ENCODE assay signal across 16 cellular contexts in the genomic region with DNA sequence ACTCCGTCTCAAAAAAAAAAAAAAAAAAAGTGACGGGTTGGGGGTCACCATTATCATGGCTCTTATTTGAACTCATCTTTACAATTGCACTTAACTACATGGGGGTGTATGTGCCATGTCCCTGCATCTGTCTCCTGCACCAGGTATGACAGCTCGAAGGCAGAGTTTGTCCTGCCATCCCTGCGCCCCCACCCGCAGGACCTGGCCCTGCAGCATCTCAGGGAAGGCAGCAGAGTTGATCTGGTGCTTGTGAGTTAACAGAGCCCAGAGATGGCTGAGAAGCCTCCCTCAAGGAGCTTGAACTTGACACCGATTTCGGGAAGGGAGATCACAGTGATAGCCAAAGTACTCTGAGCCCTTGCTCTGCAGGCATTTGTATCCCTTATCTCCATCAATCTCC. TPM values are rescaled to one million over a fixed set of nuclear protein-coding genes. Genes with fewer than 3 reads are reported as not detected.
DNase-seq lines count a peak whose midpoint lies in the region; TF ChIP-seq lines count a peak whose summit lies in the region.
"Had no signal": no experiment of that assay in that cellular context is flagged by ENCODE, and none has a peak within 500 bp of the region (broad histone marks: within the 10 kb centered on the region; RNA-seq: fewer than 3 reads in every experiment).

No MANE protein-coding gene starts in this region.

- peaks cover 5% of the 10 kb centered on the region for H3K27me3 Mint-ChIP-seq in osteocyte (ENCODE audit: unreplicated experiment)
- H3K27me3 Mint-ChIP-seq in T-helper 2 cell treated with Interferon-gamma antibody and Interleukin-4, amounts not matched to agents 5 μg/mL and 100 μg/mL, for 36 hours (ENCODE audit: low read depth) = peaks cover 5% of the 10 kb centered on the region

- H3K27ac Mint-ChIP-seq in osteocyte (ENCODE audit: unreplicated experiment) = no peak overlapping the region
- no peak overlapping the region for H3K27ac Mint-ChIP-seq in T-helper 2 cell treated with Interferon-gamma antibody and Interleukin-4, amounts not matched to agents 5 μg/mL and 100 μg/mL, for 36 hours

- no peak overlapping the region for H3K4me3 Mint-ChIP-seq in osteocyte (ENCODE audit: unreplicated experiment)
- H3K4me3 Mint-ChIP-seq in T-helper 2 cell treated with Interferon-gamma antibody and Interleukin-4, amounts not matched to agents 5 μg/mL and 100 μg/mL, for 36 hours = no peak overlapping the region

- H3K27ac ChIP-seq in coronary artery = no peak overlapping the region

- H3K9me3 Mint-ChIP-seq in osteocyte (ENCODE audit: unreplicated experiment) = no peaks in the 10 kb centered on the region
- peaks cover 4% of the 10 kb centered on the region for H3K9me3 Mint-ChIP-seq in T-helper 2 cell treated with Interferon-gamma antibody and Interleukin-4, amounts not matched to agents 5 μg/mL and 100 μg/mL, for 36 hours

- no peaks in the 10 kb centered on the region for H3K36me3 Mint-ChIP-seq in osteocyte (ENCODE audit: unreplicated experiment)
- H3K36me3 Mint-ChIP-seq in T-helper 2 cell treated with Interferon-gamma antibody and Interleukin-4, amounts not matched to agents 5 μg/mL and 100 μg/mL, for 36 hours (ENCODE audit: low read depth) = no peaks in the 10 kb centered on the region
- H3K36me3 Mint-ChIP-seq: CD4-positive, CD25-positive, alpha-beta regulatory T cell had no signal

- no peak overlapping the region for H3K4me3 ChIP-seq in LNCaP clone FGC (ENCODE audit: low read depth, low read length)
- no peak overlapping the region for H3K4me3 ChIP-seq in coronary artery

- peak; percentile 8 for DNase-seq in NCI-H82 (lab: John Stamatoyannopoulos, UW)
- no peak for DNase-seq in NCI-H82 treated with DMSO at 0.1 percent for 48 hours (lab: John Stamatoyannopoulos, UW; ENCODE audit: unreplicated experiment)
- no peak for DNase-seq in LNCaP clone FGC (ENCODE audit: low read depth)
- peak; percentile 43 for DNase-seq in coronary artery (ENCODE audit: low spot score)
- DNase-seq in osteocyte (ENCODE audit: extremely low spot score, unreplicated experiment) = peak; percentile 59
- DNase-seq in stimulated activated CD4-positive, alpha-beta T cell treated with anti-CD3 and anti-CD28 coated beads, Interleukin-4, amount 100 ng/mL, for 4 hours = no peak
- no peak for DNase-seq in T-helper 2 cell treated with Interferon-gamma antibody and Interleukin-4, amounts not matched to agents 5 μg/mL and 100 μg/mL, for 36 hours (ENCODE audit: low spot score)
- DNase-seq in NCI-H146 (lab: John Stamatoyannopoulos, UW) = no peak
- DNase-seq: CD4-positive, CD25-positive, alpha-beta regulatory T cell; EL; NCI-H2029 treated with DMSO at 0.1 percent for 48 hours; NCI-H2227 treated with DMSO at 0.1 percent for 48 hours; NCI-H524 treated with DMSO at 0.1 percent for 48 hours had no signal

- TF ChIP-seq CTCF in LNCaP clone FGC (IDR thresholded peaks at IDR 0.05; ENCODE audit: control insufficient read depth, extremely low read depth, insufficient read depth) = 0 out of 2 replicates have a peak, but pooled peaks have one; percentile 10
- no peak for TF ChIP-seq CTCF in coronary artery (IDR thresholded peaks at IDR 0.05)
- TF ChIP-seq CTCF in osteocyte (IDR thresholded peaks at IDR 0.05) = no peak

- H3K4me1 Mint-ChIP-seq in osteocyte (ENCODE audit: unreplicated experiment) = peaks cover 5% of the 10 kb centered on the region
- peaks cover 4% of the 10 kb centered on the region for H3K4me1 Mint-ChIP-seq in T-helper 2 cell treated with Interferon-gamma antibody and Interleukin-4, amounts not matched to agents 5 μg/mL and 100 μg/mL, for 36 hours (ENCODE audit: low read depth)

RNA-seq across cellular contexts. Expression of a gene that starts 44.8 kb away (rescaled TPM):
- total RNA-seq in osteocyte = not detected in 2 replicates
- total RNA-seq: A172; CD4-positive, CD25-positive, alpha-beta regulatory T cell; H1; Right ventricle myocardium inferior had no signal

Comparison
In these comparisons a context has a peak if more than half of its experiments do, and no peak if none do; other contexts are left out.
1. DNase-seq: peak in NCI-H82 (single experiment), coronary artery (single experiment) and osteocyte (single experiment); none in NCI-H82 treated with DMSO at 0.1 percent for 48 hours (single experiment), LNCaP clone FGC (single experiment), stimulated activated CD4-positive, alpha-beta T cell treated with anti-CD3 and anti-CD28 coated beads, Interleukin-4, amount 100 ng/mL, for 4 hours (0 of 2), T-helper 2 cell treated with Interferon-gamma antibody and Interleukin-4, amounts not matched to agents 5 μg/mL and 100 μg/mL, for 36 hours (single experiment) and NCI-H146 (single experiment).